9 cellular contexts compared by ENCODE assay signal in genomic region chr5:37900692-37901091, GRCh38.
A peak's percentile ranks its signal among the peaks of the same experiment; 100 is the strongest.
DNase-seq lines count a peak whose midpoint lies in the region; ATAC-seq, FAIRE-seq and TF ChIP-seq lines count a peak whose summit lies in the region.
"Had no signal": no experiment of that assay in that cellular context is flagged by ENCODE, and none has a peak within 500 bp of the region (broad histone marks: within the 10 kb centered on the region; RNA-seq: fewer than 3 reads in every experiment).

No MANE protein-coding gene starts in this region.

- H3K4me3 ChIP-seq in mammary epithelial cell (replicated peaks in 1 of 3; ENCODE audit: insufficient read depth in 1 of 3, low read depth in 2 of 3, low read length in 3 of 3) (no peak overlapping the region), HepG2 (replicated peaks in 1 of 3; ENCODE audit: insufficient read depth in 1 of 3, low read depth in 2 of 3, low read length in 3 of 3) (no peak overlapping the region), HAP-1 (no peak overlapping the region)

- in situ Hi-C loops in mammary epithelial cell (cut with MboI; ENCODE audit: low sequenced_read_pairs in 2 of 2): no loop called here
- in situ Hi-C loops in HepG2 (cut with HindIII; ENCODE audit: extremely low pct_ligation_motif_present, low pct_unique_long_range_greater_than_20kb): no loop called here
- in situ Hi-C loops in HAP-1 (cut with MboI; ENCODE audit: low sequenced_read_pairs): no loop called here

- H3K27ac ChIP-seq in mammary epithelial cell (ENCODE audit: insufficient read depth, low read depth, low read length): no peak overlapping the region
- no peak overlapping the region for H3K27ac ChIP-seq in HepG2 (ENCODE audit: extremely low read length, insufficient read depth, low read length)

- TF ChIP-seq CTCF in mammary epithelial cell (conservative IDR thresholded peaks at IDR 0.05 in 1 of 2, IDR thresholded peaks at IDR 0.05 in 1 of 2; ENCODE audit: extremely low read depth in 1 of 2, insufficient read depth in 1 of 2, low read depth in 1 of 2, low read length in 2 of 2) (peak in 1 of 2 donors; percentile 46), HepG2 (CRISPR knock-in tag; IDR thresholded peaks at IDR 0.05) (peak; percentile 61)

- BruUV-seq in mammary epithelial cell (replicated peaks; lab: Mats Ljungman, UMichigan) (no TSS peak), HepG2 (replicated peaks; lab: Mats Ljungman, UMichigan) (no TSS peak)

- H3K79me2 ChIP-seq in mammary epithelial cell (ENCODE audit: insufficient read depth, low read length) (no peaks in the 10 kb centered on the region), HepG2 (ENCODE audit: insufficient read depth, low read length) (no peaks in the 10 kb centered on the region)

- no peak for FAIRE-seq in HepG2 (lab: Jason Lieb, UNC)

- ATAC-seq in HepG2 (peak; percentile 94), HG03354 (IDR thresholded peaks at IDR 0.05; ENCODE audit: poor library complexity, severe bottlenecking, unreplicated experiment) (no peak)

- H3K27me3 ChIP-seq in mammary epithelial cell (ENCODE audit: insufficient read depth, low read length) (no peaks in the 10 kb centered on the region), HepG2 (ENCODE audit: control insufficient read depth in 1 of 2, insufficient read depth in 2 of 2, low read length in 2 of 2) (0 out of 5 replicates have a peak, but pooled peaks cover 0 to 6% of the 10 kb centered on the region in 2 experiments), HAP-1 (ENCODE audit: low read depth) (no peaks in the 10 kb centered on the region)

- H3K9ac ChIP-seq in mammary epithelial cell (ENCODE audit: insufficient read depth, low read length) (no peak overlapping the region), HepG2 (ENCODE audit: insufficient read depth, low read depth, low read length) (no peak overlapping the region)

- TF ChIP-seq EP300 in HepG2 (IDR thresholded peaks at IDR 0.05; ENCODE audit: low read depth in 2 of 2, low read length in 2 of 2) (no peak), HepG2 (CRISPR knock-in tag; IDR thresholded peaks at IDR 0.05; ENCODE audit: borderline replicate concordance) (no peak)

- intact Hi-C loops in mammary epithelial cell (cut with micrococcal nuclease) (loop anchor here (1.0 to 2.0 kb wide), 2 partner anchors 63 to 292 kb away; no protein-coding TSS in a partner anchor), HepG2 (cut with micrococcal nuclease; ENCODE audit: unreplicated experiment) (no loop called here)

- POLR2A ChIA-PET in HepG2 (lab: Yijun Ruan, JAX): no interaction called here

- H2AFZ ChIP-seq in mammary epithelial cell (ENCODE audit: low read depth, low read length) (peak overlapping the region; percentile 36), HepG2 (ENCODE audit: low read length) (no peak overlapping the region)

- TF ChIP-seq POLR2A in HepG2 (IDR thresholded peaks at IDR 0.05; ENCODE audit: insufficient read depth in 1 of 2, low read depth in 2 of 2, low read length in 2 of 2): no peak

- no peaks in the 10 kb centered on the region for H4K20me1 ChIP-seq in mammary epithelial cell (ENCODE audit: insufficient read depth, low read length)
- no peaks in the 10 kb centered on the region for H4K20me1 ChIP-seq in HepG2 (ENCODE audit: insufficient read depth, low read length)

- no peaks in the 10 kb centered on the region for H3K36me3 ChIP-seq in mammary epithelial cell (ENCODE audit: insufficient read depth, low read length)
- no peaks in the 10 kb centered on the region for H3K36me3 ChIP-seq in HepG2 (replicated peaks in 1 of 2; ENCODE audit: control insufficient read depth in 1 of 2, insufficient read depth in 2 of 2, low read length in 2 of 2)
- H3K36me3 ChIP-seq in HAP-1 (replicated peaks): no peaks in the 10 kb centered on the region

- peak; percentile 37; the same call in 1 of the 2 replicates for TF ChIP-seq RAD21 in HepG2 (CRISPR knock-in tag; IDR thresholded peaks at IDR 0.05)

- peak; percentile 6 for DNase-seq in COLO829 (ENCODE audit: low spot score)
- DNase-seq in HT1080 (ENCODE audit: low read depth): peak; percentile 54
- DNase-seq in mammary epithelial cell: peak; percentile 24
- DNase-seq in HepG2 (ENCODE audit: low spot score): peak; percentile 29
- no peak for DNase-seq in NCI-H2029 (lab: John Stamatoyannopoulos, UW)
- no peak for DNase-seq in activated naive CD4-positive, alpha-beta T cell treated with Interleukin-2 at 50 U/mL for 16 hours
- DNase-seq in HAP-1 (ENCODE audit: low spot score in 2 of 2): no peak
- DNase-seq: activated CD8-positive, alpha-beta memory T cell treated with anti-CD3 and anti-CD28 coated beads, Interleukin-2, amount 50 U/mL, for 4 hours had no signal

- dilution Hi-C loops in mammary epithelial cell (cut with HindIII; ENCODE audit: low sequenced_read_pairs): no loop called here

- no peaks in the 10 kb centered on the region for H3K4me1 ChIP-seq in mammary epithelial cell (ENCODE audit: insufficient read depth, low read length)
- H3K4me1 ChIP-seq in HepG2 (ENCODE audit: insufficient read depth, low read length): no peaks in the 10 kb centered on the region
- H3K4me1 ChIP-seq in HAP-1: no peaks in the 10 kb centered on the region

- 0% methylated on average over 1 of the region's 1 CpG for WGBS in mammary epithelial cell (ENCODE audit: low coverage, missing lambda C conversion rate)
- whole genome bisulfite sequencing in HepG2 (ENCODE audit: low lambda C conversion rate): 0% methylated on average over 1 of the region's 1 CpG

- H3K4me2 ChIP-seq in mammary epithelial cell (ENCODE audit: insufficient read depth, low read depth, low read length) (no peak overlapping the region), HepG2 (ENCODE audit: low read depth, low read length) (no peak overlapping the region)

- H3K9me3 ChIP-seq in mammary epithelial cell (replicated peaks; ENCODE audit: insufficient read depth, low read length): no peaks in the 10 kb centered on the region
- no peaks in the 10 kb centered on the region for H3K9me3 ChIP-seq in HepG2 (ENCODE audit: low read length)
- no peaks in the 10 kb centered on the region for H3K9me3 ChIP-seq in HAP-1

- CTCF ChIA-PET in mammary epithelial cell (lab: Charles Lee; ENCODE audit: low non-redundant PET): no interaction called here
- CTCF ChIA-PET in HepG2 (lab: Yijun Ruan, JAX; ENCODE audit: low intra/inter-chr PET ratio, low total read pairs): interaction anchor here (1.2 kb wide), 1 partner anchor 488 kb away, joined by 3 read pairs; no protein-coding TSS in a partner anchor

TF ChIP-seq in HepG2, 621 proteins besides CTCF, POLR2A, EP300 and RAD21:
- TF ChIP-seq SMC3 (IDR thresholded peaks at IDR 0.05; ENCODE audit: low read length): peak; percentile 23; the same call in 1 of the 2 replicates
- TF ChIP-seq IRF1 (CRISPR knock-in tag; IDR thresholded peaks at IDR 0.05; ENCODE audit: low read depth): no peak
- TF ChIP-seq CAMTA2 (CRISPR knock-in tag; IDR thresholded peaks at IDR 0.05; ENCODE audit: borderline replicate concordance): no peak
- peak; percentile 70 for TF ChIP-seq STAG1 (CRISPR knock-in tag; IDR thresholded peaks at IDR 0.05)

Comparison
In these comparisons a context has a peak if more than half of its experiments do, and no peak if none do; other contexts are left out.
1. DNase-seq: peak in COLO829 (single experiment), HT1080 (single experiment), mammary epithelial cell (single experiment) and HepG2 (single experiment); none in NCI-H2029 (single experiment), activated naive CD4-positive, alpha-beta T cell treated with Interleukin-2 at 50 U/mL for 16 hours (single experiment) and HAP-1 (0 of 2).